Comparison of ENCODE assay signal across 2 cellular contexts in genomic region chr7:1043552-1044188, GRCh38.
TF ChIP-seq lines count a peak whose summit lies in the region.

No MANE protein-coding gene starts in this region.

TF ChIP-seq in K562, 482 proteins besides CTCF, POLR2A, EP300 and RAD21 (continues in another document):
- TF ChIP-seq RBBP5 (IDR thresholded peaks at IDR 0.05; ENCODE audit: borderline replicate concordance, insufficient read depth, low read length, poor library complexity, severe bottlenecking) (peak; percentile 19), MECOM (CRISPR knock-in tag; IDR thresholded peaks at IDR 0.05) (peak; percentile 52; the same call in 1 of the 2 replicates), RBM14 (IDR thresholded peaks at IDR 0.05; ENCODE audit: borderline replicate concordance, insufficient read depth, low read depth, low read length) (no peak), VEZF1 (CRISPR knock-in tag; IDR thresholded peaks at IDR 0.05) (no peak), TBL1XR1 (IDR thresholded peaks at IDR 0.05; ENCODE audit: low read length in 2 of 2) (no peak), CSDE1 (IDR thresholded peaks at IDR 0.05) (no peak), HNRNPH1 (optimal IDR thresholded peaks at IDR 0.05; ENCODE audit: low read depth, low read length) (no peak), CAMTA2 (CRISPR knock-in tag; conservative IDR thresholded peaks at IDR 0.05) (no peak), FOXK1 (CRISPR knock-in tag; IDR thresholded peaks at IDR 0.05; ENCODE audit: borderline replicate concordance) (no peak), CBFA2T2 (conservative IDR thresholded peaks at IDR 0.05) (no peak), HMG20A (CRISPR knock-in tag; conservative IDR thresholded peaks at IDR 0.05) (no peak), CBFB (CRISPR knock-in tag; IDR thresholded peaks at IDR 0.05) (no peak), ZNF197 (CRISPR knock-in tag; IDR thresholded peaks at IDR 0.05; ENCODE audit: low read depth) (no peak), AFF4 (CRISPR knock-in tag; IDR thresholded peaks at IDR 0.05) (no peak), SREBF2 (CRISPR knock-in tag; IDR thresholded peaks at IDR 0.05) (no peak)
- TF ChIP-seq, protein P1, sequence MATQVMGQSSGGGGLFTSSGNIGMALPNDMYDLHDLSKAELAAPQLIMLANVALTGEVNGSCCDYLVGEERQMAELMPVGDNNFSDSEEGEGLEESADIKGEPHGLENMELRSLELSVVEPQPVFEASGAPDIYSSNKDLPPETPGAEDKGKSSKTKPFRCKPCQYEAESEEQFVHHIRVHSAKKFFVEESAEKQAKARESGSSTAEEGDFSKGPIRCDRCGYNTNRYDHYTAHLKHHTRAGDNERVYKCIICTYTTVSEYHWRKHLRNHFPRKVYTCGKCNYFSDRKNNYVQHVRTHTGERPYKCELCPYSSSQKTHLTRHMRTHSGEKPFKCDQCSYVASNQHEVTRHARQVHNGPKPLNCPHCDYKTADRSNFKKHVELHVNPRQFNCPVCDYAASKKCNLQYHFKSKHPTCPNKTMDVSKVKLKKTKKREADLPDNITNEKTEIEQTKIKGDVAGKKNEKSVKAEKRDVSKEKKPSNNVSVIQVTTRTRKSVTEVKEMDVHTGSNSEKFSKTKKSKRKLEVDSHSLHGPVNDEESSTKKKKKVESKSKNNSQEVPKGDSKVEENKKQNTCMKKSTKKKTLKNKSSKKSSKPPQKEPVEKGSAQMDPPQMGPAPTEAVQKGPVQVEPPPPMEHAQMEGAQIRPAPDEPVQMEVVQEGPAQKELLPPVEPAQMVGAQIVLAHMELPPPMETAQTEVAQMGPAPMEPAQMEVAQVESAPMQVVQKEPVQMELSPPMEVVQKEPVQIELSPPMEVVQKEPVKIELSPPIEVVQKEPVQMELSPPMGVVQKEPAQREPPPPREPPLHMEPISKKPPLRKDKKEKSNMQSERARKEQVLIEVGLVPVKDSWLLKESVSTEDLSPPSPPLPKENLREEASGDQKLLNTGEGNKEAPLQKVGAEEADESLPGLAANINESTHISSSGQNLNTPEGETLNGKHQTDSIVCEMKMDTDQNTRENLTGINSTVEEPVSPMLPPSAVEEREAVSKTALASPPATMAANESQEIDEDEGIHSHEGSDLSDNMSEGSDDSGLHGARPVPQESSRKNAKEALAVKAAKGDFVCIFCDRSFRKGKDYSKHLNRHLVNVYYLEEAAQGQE (CRISPR knock-in tag; IDR thresholded peaks at IDR 0.05; ENCODE audit: low read depth), result no peak
- TF ChIP-seq, protein P2, sequence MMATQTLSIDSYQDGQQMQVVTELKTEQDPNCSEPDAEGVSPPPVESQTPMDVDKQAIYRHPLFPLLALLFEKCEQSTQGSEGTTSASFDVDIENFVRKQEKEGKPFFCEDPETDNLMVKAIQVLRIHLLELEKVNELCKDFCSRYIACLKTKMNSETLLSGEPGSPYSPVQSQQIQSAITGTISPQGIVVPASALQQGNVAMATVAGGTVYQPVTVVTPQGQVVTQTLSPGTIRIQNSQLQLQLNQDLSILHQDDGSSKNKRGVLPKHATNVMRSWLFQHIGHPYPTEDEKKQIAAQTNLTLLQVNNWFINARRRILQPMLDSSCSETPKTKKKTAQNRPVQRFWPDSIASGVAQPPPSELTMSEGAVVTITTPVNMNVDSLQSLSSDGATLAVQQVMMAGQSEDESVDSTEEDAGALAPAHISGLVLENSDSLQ (IDR thresholded peaks at IDR 0.05), result no peak

TF ChIP-seq in liver, 16 proteins besides CTCF, POLR2A, EP300 and RAD21:
- TF ChIP-seq TAF1 (conservative IDR thresholded peaks at IDR 0.05) (peak; percentile 7), JUND (IDR thresholded peaks at IDR 0.05) (no peak), NR2F2 (IDR thresholded peaks at IDR 0.05) (no peak)
